In the genomic region with DNA sequence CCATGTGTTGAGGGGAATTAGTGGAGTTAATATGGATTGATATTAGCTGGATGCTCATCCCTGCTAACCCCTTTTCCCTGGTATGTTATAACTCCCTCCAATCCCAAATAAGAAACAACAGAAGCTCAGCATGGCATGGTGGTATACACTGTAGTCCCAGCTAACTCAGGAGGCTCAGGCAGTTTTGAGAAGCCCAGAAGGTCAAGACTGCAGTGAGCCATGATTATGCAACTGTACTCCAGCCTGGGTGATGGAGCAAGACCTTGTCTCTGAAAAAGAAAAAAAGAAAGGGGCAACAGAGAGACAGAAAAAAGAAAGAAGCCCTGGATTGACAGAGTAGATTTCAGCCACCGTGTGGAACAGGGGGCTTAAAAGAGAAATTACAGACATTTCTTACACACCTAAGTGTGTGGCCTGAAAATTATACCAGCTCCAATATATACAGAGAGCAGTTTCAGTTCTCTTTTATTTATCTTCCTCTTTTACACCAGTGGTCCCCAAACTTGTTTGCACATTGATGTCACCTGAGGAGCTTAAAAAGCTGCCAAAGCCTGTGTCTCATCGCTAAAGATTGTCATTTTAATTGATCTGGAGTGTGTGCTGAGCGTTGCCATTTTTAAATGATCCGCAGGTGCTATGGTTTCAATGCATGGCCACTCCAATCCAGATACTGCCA, we compare ENCODE assay signal across 9 cellular contexts.
DNase-seq lines count a peak whose midpoint lies in the region; ATAC-seq and TF ChIP-seq lines count a peak whose summit lies in the region.
"Had no signal": no experiment of that assay in that cellular context is flagged by ENCODE, and none has a peak within 500 bp of the region (broad histone marks: within the 10 kb centered on the region; RNA-seq: fewer than 3 reads in every experiment).

No MANE protein-coding gene starts in this region.

- no peak overlapping the region for H3K4me3 ChIP-seq in gastrocnemius medialis
- H3K4me3 ChIP-seq in Caco-2 (ENCODE audit: low read depth, low read length), result no peak overlapping the region

- DNase-seq in fibroblast of gingiva (ENCODE audit: low read depth) (peak; percentile 26), gastrocnemius medialis (no peak), Caco-2 (no peak)
- DNase-seq in activated naive CD4-positive, alpha-beta T cell treated with anti-CD3 and anti-CD28 coated beads, Interleukin-2, amount 10 ng/mL, durations not matched to agents 7 days and 5 days, result no peak
- DNase-seq in stimulated activated CD4-positive, alpha-beta T cell treated with anti-CD3 and anti-CD28 coated beads, Interleukin-2, amount 100 ng/mL, for 48 hours, result no peak
- DNase-seq: NCI-H187 treated with DMSO at 0.1 percent for 48 hours had no signal

- no peaks in the 10 kb centered on the region for H3K27me3 Mint-ChIP-seq in Caco-2 (ENCODE audit: insufficient read depth, unreplicated experiment)
- no peaks in the 10 kb centered on the region for H3K27me3 Mint-ChIP-seq in activated naive CD4-positive, alpha-beta T cell treated with anti-CD3 and anti-CD28 coated beads, Interleukin-2, amount 10 ng/mL, durations not matched to agents 7 days and 5 days

- intact Hi-C loops in gastrocnemius medialis (cut with DNase I; ENCODE audit: low total_unique reads) (no loop called here), Caco-2 (cut with micrococcal nuclease; ENCODE audit: unreplicated experiment) (no loop called here)

- no peak overlapping the region for H3K4me3 Mint-ChIP-seq in Caco-2 (ENCODE audit: unreplicated experiment)
- no peak overlapping the region for H3K4me3 Mint-ChIP-seq in activated naive CD4-positive, alpha-beta T cell treated with anti-CD3 and anti-CD28 coated beads, Interleukin-2, amount 10 ng/mL, durations not matched to agents 7 days and 5 days

- BruUV-seq in Caco-2 (replicated peaks; lab: Mats Ljungman, UMichigan), result no TSS peak

- H3K36me3 Mint-ChIP-seq in Caco-2 (ENCODE audit: insufficient read depth, unreplicated experiment), result no peaks in the 10 kb centered on the region
- peaks cover 39% of the 10 kb centered on the region for H3K36me3 Mint-ChIP-seq in activated naive CD4-positive, alpha-beta T cell treated with anti-CD3 and anti-CD28 coated beads, Interleukin-2, amount 10 ng/mL, durations not matched to agents 7 days and 5 days

- H3K4me1 ChIP-seq in gastrocnemius medialis (no peaks in the 10 kb centered on the region), Caco-2 (no peaks in the 10 kb centered on the region)

- in situ Hi-C loops in gastrocnemius medialis (cut with MboI; ENCODE audit: low sequenced_read_pairs in 4 of 4), result no loop called here

- no peaks in the 10 kb centered on the region for H3K9me3 Mint-ChIP-seq in Caco-2 (ENCODE audit: unreplicated experiment)
- H3K9me3 Mint-ChIP-seq in activated naive CD4-positive, alpha-beta T cell treated with anti-CD3 and anti-CD28 coated beads, Interleukin-2, amount 10 ng/mL, durations not matched to agents 7 days and 5 days, result peaks cover 27% of the 10 kb centered on the region

- H3K36me3 ChIP-seq in gastrocnemius medialis (no peaks in the 10 kb centered on the region), Caco-2 (ENCODE audit: control insufficient read depth, insufficient read depth, low read length) (no peaks in the 10 kb centered on the region)

- peak; percentile 99 for ATAC-seq in GM18858 (IDR thresholded peaks at IDR 0.05; ENCODE audit: unreplicated experiment)
- ATAC-seq in GM21786 (IDR thresholded peaks at IDR 0.05; ENCODE audit: unreplicated experiment), result peak; percentile 99
- peak; percentile 98 for ATAC-seq in HG03521 (IDR thresholded peaks at IDR 0.05; ENCODE audit: unreplicated experiment)
- no peak for ATAC-seq in gastrocnemius medialis

- no peak overlapping the region for H3K27ac ChIP-seq in gastrocnemius medialis

- H3K27me3 ChIP-seq in gastrocnemius medialis, result no peaks in the 10 kb centered on the region
- no peaks in the 10 kb centered on the region for H3K27me3 ChIP-seq in Caco-2 (replicated peaks; ENCODE audit: control insufficient read depth, insufficient read depth, low read length)

- H3K9me3 ChIP-seq in gastrocnemius medialis (no peaks in the 10 kb centered on the region), Caco-2 (no peaks in the 10 kb centered on the region)

- H3K27ac Mint-ChIP-seq in Caco-2 (ENCODE audit: unreplicated experiment), result no peak overlapping the region
- no peak overlapping the region for H3K27ac Mint-ChIP-seq in activated naive CD4-positive, alpha-beta T cell treated with anti-CD3 and anti-CD28 coated beads, Interleukin-2, amount 10 ng/mL, durations not matched to agents 7 days and 5 days

- H3K4me1 Mint-ChIP-seq in Caco-2 (ENCODE audit: low read depth, unreplicated experiment), result no peaks in the 10 kb centered on the region
- H3K4me1 Mint-ChIP-seq in activated naive CD4-positive, alpha-beta T cell treated with anti-CD3 and anti-CD28 coated beads, Interleukin-2, amount 10 ng/mL, durations not matched to agents 7 days and 5 days, result peaks cover 21% of the 10 kb centered on the region

- CTCF ChIA-PET in Caco-2 (lab: Charles Lee), result no interaction called here
- CTCF ChIA-PET in activated naive CD4-positive, alpha-beta T cell treated with anti-CD3 and anti-CD28 coated beads, Interleukin-2, amount 10 ng/mL, durations not matched to agents 7 days and 5 days (lab: Charles Lee), result no interaction called here

- POLR2A ChIA-PET in Caco-2 (lab: Charles Lee), result no interaction called here

- TF ChIP-seq CTCF in gastrocnemius medialis (IDR thresholded peaks at IDR 0.05 in 4 of 5, conservative IDR thresholded peaks at IDR 0.05 in 1 of 5), result no peak
- TF ChIP-seq CTCF in Caco-2 (IDR thresholded peaks at IDR 0.05; ENCODE audit: insufficient read depth in 1 of 2, low read depth in 1 of 2, low read length in 1 of 2, severe bottlenecking in 1 of 2, unreplicated experiment in 1 of 2), result no peak

- TF ChIP-seq POLR2A in gastrocnemius medialis (IDR thresholded peaks at IDR 0.05), result no peak

Comparison
In these comparisons a context has a peak if more than half of its experiments do, and no peak if none do; other contexts are left out.
1. ATAC-seq: peak in GM18858 (single experiment), GM21786 (single experiment) and HG03521 (single experiment); none in gastrocnemius medialis (0 of 2).